In the genomic region with DNA sequence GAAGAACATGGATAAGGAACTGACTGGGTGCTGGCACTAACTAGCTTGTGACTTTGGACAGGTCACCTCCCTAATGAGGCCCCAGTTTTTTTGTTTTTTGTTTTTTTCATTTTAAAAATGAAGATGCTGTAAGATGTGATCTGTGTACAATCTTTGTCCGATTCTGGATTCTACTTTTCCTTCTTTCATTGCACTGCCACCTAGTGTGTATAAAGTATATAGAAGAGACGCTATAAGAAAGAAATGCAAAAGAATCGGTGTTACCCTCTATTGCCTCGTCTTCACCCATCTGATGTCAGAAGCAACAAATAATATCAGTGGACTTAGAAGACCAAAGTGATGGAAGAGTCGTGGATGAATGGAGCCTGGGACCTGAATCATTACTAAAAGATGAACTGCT, we compare ENCODE assay signal across 8 cellular contexts. TPM values are rescaled to one million over a fixed set of nuclear protein-coding genes. Genes with fewer than 3 reads are reported as not detected.
DNase-seq lines count a peak whose midpoint lies in the region; ATAC-seq lines count a peak whose summit lies in the region.

No MANE protein-coding gene starts in this region.

- H3K36me3 Mint-ChIP-seq in CD4-positive, CD25-positive, alpha-beta regulatory T cell = no peaks in the 10 kb centered on the region
- H3K36me3 Mint-ChIP-seq in T-cell (no peaks in the 10 kb centered on the region), memory B cell (no peaks in the 10 kb centered on the region)

- H3K9me3 Mint-ChIP-seq in CD4-positive, CD25-positive, alpha-beta regulatory T cell = peaks cover 0 to 2% (median 0%) of the 10 kb centered on the region in 7 donors
- no peaks in the 10 kb centered on the region for H3K9me3 Mint-ChIP-seq in T-cell
- H3K9me3 Mint-ChIP-seq in memory B cell = no peaks in the 10 kb centered on the region

- no peaks in the 10 kb centered on the region for H3K9me3 ChIP-seq in CD4-positive, CD25-positive, alpha-beta regulatory T cell (ENCODE audit: control insufficient read depth in 2 of 2, low read length in 2 of 2)

- H3K27me3 ChIP-seq in CD4-positive, CD25-positive, alpha-beta regulatory T cell (ENCODE audit: control insufficient read depth, insufficient read depth, low read length) = no peaks in the 10 kb centered on the region

- no peaks in the 10 kb centered on the region for H3K4me1 ChIP-seq in CD4-positive, CD25-positive, alpha-beta regulatory T cell (ENCODE audit: control insufficient read depth, insufficient read depth, low read length, poor library complexity, severe bottlenecking)

- H3K36me3 ChIP-seq in CD4-positive, CD25-positive, alpha-beta regulatory T cell (ENCODE audit: control insufficient read depth, insufficient read depth, low read length) = no peaks in the 10 kb centered on the region

- no peak overlapping the region for H3K27ac ChIP-seq in CD4-positive, CD25-positive, alpha-beta regulatory T cell (ENCODE audit: insufficient read depth, low read length, poor library complexity, severe bottlenecking)

- ATAC-seq in CD4-positive, CD25-positive, alpha-beta regulatory T cell (ENCODE audit: low read depth in 2 of 2) = peak; percentile 39 to 47
- ATAC-seq in GM19395 (IDR thresholded peaks at IDR 0.05; ENCODE audit: unreplicated experiment) (peak; percentile 63), T-cell (replicated peaks in 1 of 4) (peak in 3 of 4 experiments; percentile 40 to 60 (median 51)), memory B cell (ENCODE audit: low read depth) (peak; percentile 59), GM19035 (IDR thresholded peaks at IDR 0.05; ENCODE audit: unreplicated experiment) (no peak), HG03342 (IDR thresholded peaks at IDR 0.05; ENCODE audit: unreplicated experiment) (no peak)

- POLR2A ChIA-PET in T-cell (lab: Charles Lee) = no interaction called here

- H3K4me1 Mint-ChIP-seq in CD4-positive, CD25-positive, alpha-beta regulatory T cell = peaks cover 2 to 10% (median 4%) of the 10 kb centered on the region in 4 donors
- H3K4me1 Mint-ChIP-seq in T-cell (peaks cover 5 to 10% (median 10%) of the 10 kb centered on the region in 3 donors), memory B cell (peaks cover 5% of the 10 kb centered on the region)

- peak in 2 of 3 donors; percentile 4 to 27 for DNase-seq in CD4-positive, CD25-positive, alpha-beta regulatory T cell
- DNase-seq in T-cell (peak in 1 of 34 experiments; percentile 1), memory B cell (ENCODE audit: low spot score in 2 of 2) (peak in 1 of 2 donors; percentile 0), SHP77 treated with DMSO at 0.1 percent for 48 hours (lab: John Stamatoyannopoulos, UW) (no peak), cerebellar cortex (ENCODE audit: low spot score) (no peak)

- CTCF ChIA-PET in T-cell (lab: Charles Lee) = interaction anchor here in 1 of 2 donors (0.7 kb wide), 2 partner anchors 17 to 105 kb away, joined by 3 to 4 read pairs; no protein-coding TSS in a partner anchor

- H3K27ac Mint-ChIP-seq in CD4-positive, CD25-positive, alpha-beta regulatory T cell = peak overlapping the region in 1 of 3 donors; percentile 51
- H3K27ac Mint-ChIP-seq in T-cell (peak overlapping the region in 1 of 2 donors; percentile 59), memory B cell (peak overlapping the region; percentile 78)

- H3K4me3 Mint-ChIP-seq in CD4-positive, CD25-positive, alpha-beta regulatory T cell = no peak overlapping the region
- H3K4me3 Mint-ChIP-seq in T-cell = no peak overlapping the region
- H3K4me3 Mint-ChIP-seq in memory B cell = no peak overlapping the region

- H3K27me3 Mint-ChIP-seq in CD4-positive, CD25-positive, alpha-beta regulatory T cell = no peaks in the 10 kb centered on the region
- H3K27me3 Mint-ChIP-seq in T-cell (peaks cover 0 to 4% of the 10 kb centered on the region in 2 donors), memory B cell (no peaks in the 10 kb centered on the region)

- no peak overlapping the region for H3K4me3 ChIP-seq in CD4-positive, CD25-positive, alpha-beta regulatory T cell (ENCODE audit: low read depth, low read length)

RNA-seq across cellular contexts. Expression of gene P2RY10, which starts 58.6 kb away (rescaled TPM):
- total RNA-seq in CD4-positive, CD25-positive, alpha-beta regulatory T cell = 134 TPM
- polyA plus RNA-seq in CD4-positive, CD25-positive, alpha-beta regulatory T cell = 100 to 1,000 TPM in 1 of 4 donors, 10 to 100 TPM in 3; 76.5 to 105 (median 89.7) TPM
- 10 to 100 TPM; 49.9 to 71.9 (median 67.4) TPM for total RNA-seq in T-cell

Comparison
In these comparisons a context has a peak if more than half of its experiments do, and no peak if none do; other contexts are left out.
1. ATAC-seq: peak in CD4-positive, CD25-positive, alpha-beta regulatory T cell (2 of 2), GM19395 (single experiment), T-cell (3 of 4) and memory B cell (single experiment); none in GM19035 (single experiment) and HG03342 (single experiment).
2. DNase-seq: peak in CD4-positive, CD25-positive, alpha-beta regulatory T cell (2 of 3); none in SHP77 treated with DMSO at 0.1 percent for 48 hours (single experiment) and cerebellar cortex (single experiment).